ENCODE assay signal across 11 cellular contexts in the genomic region with DNA sequence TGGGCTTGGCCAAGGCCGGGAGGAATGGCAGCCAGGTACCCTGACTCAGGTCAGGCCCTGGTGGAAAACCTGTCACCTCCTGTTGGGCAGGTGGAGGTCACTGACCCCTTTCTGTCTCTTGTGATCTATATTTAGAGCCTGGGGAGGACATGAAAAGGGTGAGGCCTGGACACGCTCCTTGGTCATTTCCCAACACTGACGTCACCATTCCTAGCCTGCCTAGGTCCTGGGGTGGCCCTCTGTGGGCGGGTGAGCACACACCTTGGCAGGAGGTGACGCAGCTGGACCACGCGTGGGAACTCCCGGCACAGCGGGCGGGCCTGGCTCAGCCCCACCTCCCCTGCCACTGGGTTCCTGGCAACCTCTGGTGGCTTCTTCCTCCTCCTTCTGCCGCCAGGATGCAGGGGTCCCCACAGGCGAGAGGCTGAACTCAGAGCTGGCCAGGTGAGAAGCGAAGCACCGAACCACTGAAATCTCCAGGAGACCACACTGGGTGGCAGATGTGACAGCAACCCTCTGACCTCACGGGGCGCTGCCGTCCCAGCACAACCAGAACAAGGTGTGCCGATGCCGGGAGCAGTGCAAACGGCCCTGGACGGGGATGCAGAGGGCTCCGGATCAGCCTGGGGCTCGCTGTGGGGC. TPM values are rescaled to one million over a fixed set of nuclear protein-coding genes. Genes with fewer than 3 reads are reported as not detected.
DNase-seq lines count a peak whose midpoint lies in the region; ATAC-seq, FAIRE-seq and TF ChIP-seq lines count a peak whose summit lies in the region.
"Had no signal": no experiment of that assay in that cellular context is flagged by ENCODE, and none has a peak within 500 bp of the region (broad histone marks: within the 10 kb centered on the region; RNA-seq: fewer than 3 reads in every experiment).

No MANE protein-coding gene starts in this region.

- CTCF ChIA-PET in activated CD8-positive, alpha-beta memory T cell treated with anti-CD3 and anti-CD28 coated beads, Interleukin-2, amount 10 ng/mL, durations not matched to agents 7 days and 5 days (lab: Charles Lee), result interaction anchor here (1.2 to 13.2 kb wide), 2 partner anchors 19 to 106 kb away, joined by 4 to 276 read pairs; no protein-coding TSS in a partner anchor

- peak; percentile 63 for DNase-seq in activated CD8-positive, alpha-beta memory T cell treated with anti-CD3 and anti-CD28 coated beads, Interleukin-2, amount 10 ng/mL, durations not matched to agents 7 days and 5 days
- no peak for DNase-seq in activated CD8-positive, alpha-beta memory T cell treated with anti-CD3 and anti-CD28 coated beads, Interleukin-2, amount 50 U/mL, for 48 hours
- DNase-seq in bronchial epithelial cell (ENCODE audit: low read depth) (peak; percentile 95), lower lobe of right lung (peak; percentile 86), type B pancreatic cell (ENCODE audit: extremely low spot score, unreplicated experiment) (no peak), DMS114 treated with DMSO at 0.1 percent for 48 hours (lab: John Stamatoyannopoulos, UW; ENCODE audit: unreplicated experiment) (no peak), cerebellar cortex (ENCODE audit: low spot score) (no peak), GM19238 (ENCODE audit: insufficient read length, low spot score) (no peak)
- DNase-seq: nephron progenitor cell had no signal

- peak overlapping the region; percentile 79 for H3K27ac Mint-ChIP-seq in activated CD8-positive, alpha-beta memory T cell treated with anti-CD3 and anti-CD28 coated beads, Interleukin-2, amount 10 ng/mL, durations not matched to agents 7 days and 5 days
- peak overlapping the region; percentile 43 for H3K27ac Mint-ChIP-seq in type B pancreatic cell
- H3K27ac Mint-ChIP-seq: nephron progenitor cell had no signal

- H3K4me3 ChIP-seq in bronchial epithelial cell (ENCODE audit: low read depth, low read length) (no peak overlapping the region), lower lobe of right lung (no peak overlapping the region)
- H3K4me3 ChIP-seq: A549 had no signal

- peak overlapping the region; percentile 77 for H3K27ac ChIP-seq in lower lobe of right lung
- H3K27ac ChIP-seq: A549 had no signal

- no peaks in the 10 kb centered on the region for H3K9me3 ChIP-seq in lower lobe of right lung
- H3K9me3 ChIP-seq: A549 had no signal

- intact Hi-C loops in lower lobe of right lung (cut with DNase I), result no loop called here

- H3K36me3 ChIP-seq in bronchial epithelial cell (ENCODE audit: control insufficient read depth, insufficient read depth, low read length) (peaks cover 2% of the 10 kb centered on the region), lower lobe of right lung (no peaks in the 10 kb centered on the region)

- TF ChIP-seq CTCF in bronchial epithelial cell (IDR thresholded peaks at IDR 0.05; ENCODE audit: insufficient read depth, low read length, severe bottlenecking) (no peak), lower lobe of right lung (IDR thresholded peaks at IDR 0.05) (no peak), type B pancreatic cell (conservative IDR thresholded peaks at IDR 0.05) (no peak)

- H3K4me1 ChIP-seq in lower lobe of right lung, result peaks cover 65% of the 10 kb centered on the region

- H3K27me3 ChIP-seq in bronchial epithelial cell (ENCODE audit: control insufficient read depth, insufficient read depth, low read length) (no peaks in the 10 kb centered on the region), lower lobe of right lung (ENCODE audit: low read depth) (no peaks in the 10 kb centered on the region)

- H3K36me3 Mint-ChIP-seq in activated CD8-positive, alpha-beta memory T cell treated with anti-CD3 and anti-CD28 coated beads, Interleukin-2, amount 10 ng/mL, durations not matched to agents 7 days and 5 days, result peaks cover 21% of the 10 kb centered on the region
- no peaks in the 10 kb centered on the region for H3K36me3 Mint-ChIP-seq in type B pancreatic cell

- peak; percentile 7 for ATAC-seq in activated CD8-positive, alpha-beta memory T cell treated with anti-CD3 and anti-CD28 coated beads, Interleukin-2, amount 10 ng/mL, durations not matched to agents 7 days and 5 days
- ATAC-seq in lower lobe of right lung, result peak; percentile 83 to 86
- ATAC-seq: A549, Panc1 had no signal

- peak overlapping the region; percentile 85 for H3K4me3 Mint-ChIP-seq in activated CD8-positive, alpha-beta memory T cell treated with anti-CD3 and anti-CD28 coated beads, Interleukin-2, amount 10 ng/mL, durations not matched to agents 7 days and 5 days
- no peak overlapping the region for H3K4me3 Mint-ChIP-seq in type B pancreatic cell
- H3K4me3 Mint-ChIP-seq: nephron progenitor cell had no signal

- H3K9me3 Mint-ChIP-seq in activated CD8-positive, alpha-beta memory T cell treated with anti-CD3 and anti-CD28 coated beads, Interleukin-2, amount 10 ng/mL, durations not matched to agents 7 days and 5 days (ENCODE audit: low read depth), result no peaks in the 10 kb centered on the region
- H3K9me3 Mint-ChIP-seq in type B pancreatic cell, result no peaks in the 10 kb centered on the region
- H3K9me3 Mint-ChIP-seq: nephron progenitor cell had no signal

- peaks cover 85% of the 10 kb centered on the region for H3K4me1 Mint-ChIP-seq in activated CD8-positive, alpha-beta memory T cell treated with anti-CD3 and anti-CD28 coated beads, Interleukin-2, amount 10 ng/mL, durations not matched to agents 7 days and 5 days
- peaks cover 21% of the 10 kb centered on the region for H3K4me1 Mint-ChIP-seq in type B pancreatic cell (ENCODE audit: unreplicated experiment)

- no peaks in the 10 kb centered on the region for H3K27me3 Mint-ChIP-seq in activated CD8-positive, alpha-beta memory T cell treated with anti-CD3 and anti-CD28 coated beads, Interleukin-2, amount 10 ng/mL, durations not matched to agents 7 days and 5 days
- H3K27me3 Mint-ChIP-seq in type B pancreatic cell, result no peaks in the 10 kb centered on the region

- no peak for FAIRE-seq in bronchial epithelial cell (lab: Jason Lieb, UNC)
- FAIRE-seq: A549 had no signal

RNA-seq across cellular contexts. Expression of gene RALGDS, which starts 6.4 kb away (rescaled TPM):
- 100 to 1,000 TPM; 103 to 114 TPM for total RNA-seq in activated CD8-positive, alpha-beta memory T cell treated with anti-CD3 and anti-CD28 coated beads, Interleukin-2, amount 10 ng/mL, durations not matched to agents 7 days and 5 days
- total RNA-seq in bronchial epithelial cell (18.7 and 21.1 TPM in 2 replicates), lower lobe of right lung (71.1 TPM), type B pancreatic cell (ENCODE audit: low replicate concordance) (64.8 and 86.3 TPM in 2 replicates)

RNA-seq across cellular contexts. Expression of gene GBGT1, which starts 36.3 kb away (rescaled TPM):
- total RNA-seq in activated CD8-positive, alpha-beta memory T cell treated with anti-CD3 and anti-CD28 coated beads, Interleukin-2, amount 10 ng/mL, durations not matched to agents 7 days and 5 days, result 1 to 10 TPM; 3.9 to 5.7 TPM
- total RNA-seq in bronchial epithelial cell (1.0 and 1.1 TPM in 2 replicates), lower lobe of right lung (38.5 TPM), type B pancreatic cell (ENCODE audit: low replicate concordance) (21.0 and 54.9 TPM in 2 replicates)

Comparison
In these comparisons a context has a peak if more than half of its experiments do, and no peak if none do; other contexts are left out.
1. DNase-seq: peak in activated CD8-positive, alpha-beta memory T cell treated with anti-CD3 and anti-CD28 coated beads, Interleukin-2, amount 10 ng/mL, durations not matched to agents 7 days and 5 days (single experiment), bronchial epithelial cell (single experiment) and lower lobe of right lung (single experiment); none in activated CD8-positive, alpha-beta memory T cell treated with anti-CD3 and anti-CD28 coated beads, Interleukin-2, amount 50 U/mL, for 48 hours (single experiment), type B pancreatic cell (single experiment), DMS114 treated with DMSO at 0.1 percent for 48 hours (single experiment), cerebellar cortex (single experiment) and GM19238 (single experiment).